ENCODE assay signal across 8 cellular contexts in genomic region chr13:44576396-44577235, GRCh38. TPM values are rescaled to one million over a fixed set of nuclear protein-coding genes. Genes with fewer than 3 reads are reported as not detected.
DNase-seq lines count a peak whose midpoint lies in the region; ATAC-seq and TF ChIP-seq lines count a peak whose summit lies in the region.

No MANE protein-coding gene starts in this region.

- TF ChIP-seq CTCF in AG04450 (IDR thresholded peaks at IDR 0.05; ENCODE audit: low read depth, low read length): no peak

- WGBS in ectodermal cell, 2 experiments: 0% methylated on average over 108 to 109 of the region's 109 CpGs

- ATAC-seq in HG03354 (IDR thresholded peaks at IDR 0.05; ENCODE audit: poor library complexity, severe bottlenecking, unreplicated experiment): peak; percentile 33

- H3K4me1 ChIP-seq in ectodermal cell (ENCODE audit: control insufficient read depth, insufficient read depth, low read length): peaks cover 27% of the 10 kb centered on the region

- H3K4me3 ChIP-seq in AG04450 (ENCODE audit: low read depth, low read length): peak overlapping the region; percentile 83
- H3K4me3 ChIP-seq in ectodermal cell (ENCODE audit: insufficient read depth, low read depth, low read length): peak overlapping the region; percentile 86

- H3K27ac ChIP-seq in AG04450 (ENCODE audit: low read depth, low read length): peak overlapping the region; percentile 100
- H3K27ac ChIP-seq in ectodermal cell (ENCODE audit: insufficient read depth, low read depth, low read length, poor library complexity, severe bottlenecking): peak overlapping the region; percentile 89

- POLR2A ChIA-PET in AG04450 (lab: Yijun Ruan, JAX): interaction anchor here (1.0 kb wide), 1 partner anchor 11 kb away, joined by 5 read pairs; no protein-coding TSS in a partner anchor

- no peaks in the 10 kb centered on the region; the same call in 1 of the 2 replicates for H3K9me3 ChIP-seq in AG04450 (ENCODE audit: control insufficient read depth, insufficient read depth, low read length)
- H3K9me3 ChIP-seq in ectodermal cell (ENCODE audit: control insufficient read depth, low read length): no peaks in the 10 kb centered on the region

- H3K27me3 ChIP-seq in AG04450 (ENCODE audit: control insufficient read depth, insufficient read depth, low read length): no peaks in the 10 kb centered on the region
- no peaks in the 10 kb centered on the region for H3K27me3 ChIP-seq in ectodermal cell (ENCODE audit: control insufficient read depth, insufficient read depth, low read length, poor library complexity, severe bottlenecking)

- peaks cover 4% of the 10 kb centered on the region for H3K36me3 ChIP-seq in ectodermal cell (ENCODE audit: control insufficient read depth, insufficient read depth, low read length)

- DNase-seq in AG04450 (ENCODE audit: low read depth, low spot score) (no peak), GM19240 (ENCODE audit: insufficient read length, low spot score) (peak; percentile 3), middle frontal gyrus (ENCODE audit: extremely low spot score, low spot score) (peak; percentile 11), NCI-H446 treated with DMSO at 0.1 percent for 48 hours (lab: John Stamatoyannopoulos, UW) (no peak)
- DNase-seq in activated CD4-positive, CD25-positive, alpha-beta regulatory T cell treated with anti-CD3 and anti-CD28 coated beads, Interleukin-2, amount 50 U/mL, for 72 hours: peak; percentile 40
- DNase-seq in stimulated activated naive CD4-positive, alpha-beta T cell treated with Interleukin-2 at 50 U/mL for 16 hours (lab: John Stamatoyannopoulos, UW): peak; percentile 50

- CTCF ChIA-PET in AG04450 (lab: Charles Lee): interaction anchor here (1.2 to 1.3 kb wide), 2 partner anchors 393 to 397 kb away, joined by 3 to 4 read pairs; no protein-coding TSS in a partner anchor

RNA-seq across cellular contexts. Expression of gene TSC22D1, which starts 0.5 kb away (rescaled TPM):
- 67.0 and 77.3 TPM in 2 replicates for polyA plus RNA-seq in AG04450 (2011; rRNA removed)
- 85.7 and 92.9 TPM in 2 replicates for polyA minus RNA-seq in AG04450 (2011; rRNA and poly(A)+ RNA removed)
- 179 TPM for polyA plus RNA-seq in ectodermal cell (2013, experiment 1 of 4)
- 175 TPM for polyA plus RNA-seq in ectodermal cell (2013, experiment 2 of 4)
- 142 TPM for polyA plus RNA-seq in ectodermal cell (2013, experiment 3 of 4)
- 161 TPM for polyA plus RNA-seq in ectodermal cell (2013, experiment 4 of 4)

Comparison
In these comparisons a context has a peak if more than half of its experiments do, and no peak if none do; other contexts are left out.
1. DNase-seq: peak in GM19240 (single experiment), activated CD4-positive, CD25-positive, alpha-beta regulatory T cell treated with anti-CD3 and anti-CD28 coated beads, Interleukin-2, amount 50 U/mL, for 72 hours (single experiment), middle frontal gyrus (single experiment) and stimulated activated naive CD4-positive, alpha-beta T cell treated with Interleukin-2 at 50 U/mL for 16 hours (single experiment); none in AG04450 (single experiment) and NCI-H446 treated with DMSO at 0.1 percent for 48 hours (single experiment).